ENCODE assay signal across 9 cellular contexts in the genomic region with DNA sequence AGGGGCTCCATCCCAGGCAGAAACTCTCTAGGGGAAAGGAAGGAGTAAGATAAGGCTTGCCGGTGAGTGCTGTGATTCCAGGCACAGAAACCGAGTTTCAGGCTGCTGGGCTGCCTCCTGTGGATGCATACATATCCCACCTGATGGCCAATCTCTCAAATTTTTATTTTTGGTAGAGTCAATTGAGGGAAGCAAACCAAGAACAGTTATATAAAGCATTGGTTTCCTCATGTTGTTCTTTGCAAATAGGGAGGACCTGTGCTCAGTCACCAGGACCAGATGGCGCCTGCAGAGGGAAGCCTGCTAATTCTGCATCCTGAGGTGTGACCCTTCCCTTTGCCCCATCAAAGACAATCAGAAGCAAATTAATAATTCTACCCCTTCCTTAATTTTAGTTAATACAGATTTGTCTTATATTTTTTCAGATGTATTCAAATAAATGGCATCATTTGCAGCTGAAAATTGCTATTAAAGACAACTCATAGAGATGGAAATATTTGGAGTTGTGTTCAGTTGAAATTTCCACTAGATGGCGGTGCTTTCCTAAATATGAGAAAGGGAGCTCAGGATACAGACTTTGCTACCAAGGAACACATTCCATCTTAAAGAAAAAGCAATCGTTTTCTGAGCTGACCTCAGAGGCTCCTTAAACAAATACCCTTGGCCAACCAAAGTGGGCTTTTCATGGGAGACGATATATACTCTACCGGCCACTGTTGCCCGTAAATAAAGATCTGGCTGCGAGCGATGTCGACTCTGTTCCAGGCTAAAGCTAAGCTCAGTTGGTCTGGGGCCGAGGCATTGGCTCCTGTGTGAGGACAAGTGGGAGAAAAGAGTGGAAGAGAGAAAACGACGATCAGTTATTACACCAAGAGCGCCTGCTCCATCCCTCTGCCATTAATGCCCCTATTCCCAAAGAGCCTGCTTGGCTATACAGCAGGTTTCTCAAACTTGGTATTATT.
DNase-seq lines count a peak whose midpoint lies in the region; ATAC-seq and TF ChIP-seq lines count a peak whose summit lies in the region.
"Had no signal": no experiment of that assay in that cellular context is flagged by ENCODE, and none has a peak within 500 bp of the region (broad histone marks: within the 10 kb centered on the region; RNA-seq: fewer than 3 reads in every experiment).

No MANE protein-coding gene starts in this region.

- TF ChIP-seq CTCF in AG09309 (IDR thresholded peaks at IDR 0.05; ENCODE audit: control insufficient read depth, insufficient read depth, low read depth, low read length, missing control alignments), result peak; percentile 58
- TF ChIP-seq CTCF in GM13976 (IDR thresholded peaks at IDR 0.05; ENCODE audit: borderline replicate concordance, control extremely low read depth, extremely low read depth, insufficient read depth, missing control alignments), result peak; percentile 24
- peak; percentile 85 for TF ChIP-seq CTCF in hepatocyte (IDR thresholded peaks at IDR 0.05; ENCODE audit: poor library complexity)
- TF ChIP-seq CTCF in spleen (IDR thresholded peaks at IDR 0.05 in 8 of 11, conservative IDR thresholded peaks at IDR 0.05 in 3 of 11), result peak in 9 of 11 experiments; percentile 2 to 50 (median 40)

- no peaks in the 10 kb centered on the region for H3K9me3 ChIP-seq in hepatocyte (ENCODE audit: low read depth)
- no peaks in the 10 kb centered on the region for H3K9me3 ChIP-seq in spleen

- no peak for TF ChIP-seq POLR2A in spleen (IDR thresholded peaks at IDR 0.05)

- DNase-seq in AG09309 (ENCODE audit: low read depth) (peak; percentile 31), GM13976 (ENCODE audit: low spot score) (no peak), NCI-H1092 (lab: John Stamatoyannopoulos, UW) (peak; percentile 32), amniotic stem cell (lab: John Stamatoyannopoulos, UW) (peak; percentile 39), hepatocyte (ENCODE audit: low spot score) (peak; percentile 73), spleen (no peak)
- no peak for DNase-seq in stimulated activated CD4-positive, alpha-beta T cell treated with anti-CD3 and anti-CD28 coated beads, Interleukin-1b, Interleukin-23, amount 100 ng/mL, for 48 hours

- no peaks in the 10 kb centered on the region for H3K27me3 ChIP-seq in hepatocyte
- peaks cover 0 to 5% (median 0%) of the 10 kb centered on the region in 7 donors for H3K27me3 ChIP-seq in spleen (replicated peaks in 1 of 7)

- H3K36me3 ChIP-seq in hepatocyte (replicated peaks; ENCODE audit: insufficient read depth, low read depth) (no peaks in the 10 kb centered on the region), spleen (no peaks in the 10 kb centered on the region)

- H3K4me1 ChIP-seq in hepatocyte (ENCODE audit: insufficient read depth) (no peaks in the 10 kb centered on the region), spleen (no peaks in the 10 kb centered on the region)

- no peaks in the 10 kb centered on the region for H3K9me2 ChIP-seq in hepatocyte (replicated peaks; ENCODE audit: insufficient read depth)

- no peak overlapping the region for H3K4me3 ChIP-seq in AG09309 (ENCODE audit: control insufficient read depth, low read depth, low read length)
- H3K4me3 ChIP-seq in hepatocyte, result no peak overlapping the region
- H3K4me3 ChIP-seq in spleen, result no peak overlapping the region

- intact Hi-C loops in spleen (cut with DNase I; ENCODE audit: low total_unique reads), result loop anchor here (10.0 kb wide), 1 partner anchor 615 kb away; no protein-coding TSS in a partner anchor

- in situ Hi-C loops in GM13976 (cut with MboI; ENCODE audit: low sequenced_read_pairs, unreplicated experiment), result loop anchor here (25.0 kb wide), 2 partner anchors 372 to 622 kb away; no protein-coding TSS in a partner anchor

- no peaks in the 10 kb centered on the region for H3K79me2 ChIP-seq in hepatocyte

- peak overlapping the region; percentile 24 for H3K4me2 ChIP-seq in hepatocyte

- no peaks in the 10 kb centered on the region for H4K20me1 ChIP-seq in hepatocyte (ENCODE audit: insufficient read depth, poor library complexity, severe bottlenecking)

- no peak overlapping the region for H2AFZ ChIP-seq in hepatocyte

- no peak for ATAC-seq in GM18861 (IDR thresholded peaks at IDR 0.05; ENCODE audit: unreplicated experiment)

- no peak overlapping the region for H3K27ac ChIP-seq in hepatocyte
- H3K27ac ChIP-seq in spleen, result no peak overlapping the region
- H3K27ac ChIP-seq: epithelial cell of prostate had no signal

- 51% methylated on average over 15 of the region's 15 CpGs for WGBS in hepatocyte (ENCODE audit: low lambda C conversion rate, missing lambda C conversion rate)
- 55 to 64% (median 59%) methylated on average over 15 of the region's 15 CpGs for WGBS in spleen, 5 donors

Comparison
In these comparisons a context has a peak if more than half of its experiments do, and no peak if none do; other contexts are left out.
1. DNase-seq: peak in AG09309 (single experiment), NCI-H1092 (single experiment), amniotic stem cell (single experiment) and hepatocyte (single experiment); none in GM13976 (single experiment), spleen (single experiment) and stimulated activated CD4-positive, alpha-beta T cell treated with anti-CD3 and anti-CD28 coated beads, Interleukin-1b, Interleukin-23, amount 100 ng/mL, for 48 hours (single experiment).
2. CTCF ChIP-seq: peak in every context shown above with its lines; median percentile 85 in hepatocyte; 58 in AG09309; 40 in spleen; 24 in GM13976.